Comparison of ENCODE assay signal across 17 cellular contexts in the genomic region with DNA sequence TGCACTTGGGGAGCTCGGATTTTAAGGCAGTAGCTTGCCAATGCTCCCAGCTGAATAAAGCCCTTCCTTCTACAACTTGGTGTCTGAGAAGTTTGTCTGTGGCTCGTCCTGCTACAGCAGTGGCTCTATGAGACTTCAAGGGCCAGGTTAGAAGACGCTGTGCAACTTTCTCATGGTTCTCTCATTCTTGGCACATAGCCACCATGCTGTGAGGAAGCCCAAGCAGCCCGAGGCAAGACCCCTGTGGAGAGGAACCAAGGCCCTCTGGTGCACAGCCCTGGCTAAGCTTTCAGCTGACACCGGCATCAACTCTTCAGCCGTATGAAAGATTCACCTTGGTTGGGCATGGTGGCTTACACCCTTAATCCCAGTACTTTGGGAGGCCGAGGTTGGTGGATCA.
DNase-seq lines count a peak whose midpoint lies in the region; ATAC-seq, FAIRE-seq and TF ChIP-seq lines count a peak whose summit lies in the region.
"Had no signal": no experiment of that assay in that cellular context is flagged by ENCODE, and none has a peak within 500 bp of the region (broad histone marks: within the 10 kb centered on the region; RNA-seq: fewer than 3 reads in every experiment).

No MANE protein-coding gene starts in this region.

- H3K27ac Mint-ChIP-seq in WTC11 (no peak overlapping the region), Calu3 (ENCODE audit: unreplicated experiment) (no peak overlapping the region)
- H3K27ac Mint-ChIP-seq: B cell; CD8-positive, alpha-beta T cell; HFFc6 had no signal

- no peak for TF ChIP-seq RAD21 in HepG2 (CRISPR knock-in tag; IDR thresholded peaks at IDR 0.05)

- no peak for TF ChIP-seq EP300 in HepG2 (IDR thresholded peaks at IDR 0.05; ENCODE audit: low read depth in 2 of 2, low read length in 2 of 2)
- TF ChIP-seq EP300 in HepG2 (CRISPR knock-in tag; IDR thresholded peaks at IDR 0.05; ENCODE audit: borderline replicate concordance), result no peak

- no peak overlapping the region for H3K4me3 ChIP-seq in HepG2 (replicated peaks in 1 of 3; ENCODE audit: insufficient read depth in 1 of 3, low read depth in 2 of 3, low read length in 3 of 3)
- H3K4me3 ChIP-seq in right lobe of liver, result no peak overlapping the region
- H3K4me3 ChIP-seq in mesendoderm (ENCODE audit: low read length), result no peak overlapping the region
- H3K4me3 ChIP-seq: BLaER1 treated with 17β-estradiol and CSF1 and Interleukin-3, amounts not matched to agents 10 nM and 100 nM had no signal

- BruUV-seq in HepG2 (replicated peaks; lab: Mats Ljungman, UMichigan), result no TSS peak
- no TSS peak for BruUV-seq in Calu3 (replicated peaks; lab: Mats Ljungman, UMichigan)

- 43% methylated on average over 7 of the region's 7 CpGs for WGBS in HepG2 (ENCODE audit: low lambda C conversion rate)
- 27% methylated on average over 2 of the region's 7 CpGs for WGBS in right lobe of liver (ENCODE audit: insufficient coverage, low coverage, low lambda C conversion rate, missing lambda C conversion rate)
- WGBS in mesendoderm (ENCODE audit: extremely low coverage, insufficient coverage, low lambda C conversion rate), result no CpG with 5 or more reads among the region's 7 CpGs

- intact Hi-C loops in HepG2 (cut with micrococcal nuclease; ENCODE audit: unreplicated experiment) (no loop called here), right lobe of liver (cut with DNase I) (no loop called here), Calu3 (cut with micrococcal nuclease; ENCODE audit: unreplicated experiment) (no loop called here)

- H3K27me3 Mint-ChIP-seq in WTC11 (ENCODE audit: low read depth), result peaks cover 96% of the 10 kb centered on the region
- H3K27me3 Mint-ChIP-seq in Calu3 (ENCODE audit: unreplicated experiment), result peaks cover 65% of the 10 kb centered on the region

- no peak for FAIRE-seq in HepG2 (lab: Jason Lieb, UNC)
- FAIRE-seq: D721Med had no signal

- H3K4ac ChIP-seq in mesendoderm (ENCODE audit: low read depth, low read length), result no peak overlapping the region

- H3K4me1 ChIP-seq in HepG2 (ENCODE audit: insufficient read depth, low read length), result no peaks in the 10 kb centered on the region
- no peaks in the 10 kb centered on the region for H3K4me1 ChIP-seq in right lobe of liver
- peaks cover 4% of the 10 kb centered on the region for H3K4me1 ChIP-seq in mesendoderm (ENCODE audit: control insufficient read depth, low read depth, low read length)
- H3K4me1 ChIP-seq: BLaER1 treated with 17β-estradiol and CSF1 and Interleukin-3, amounts not matched to agents 10 nM and 100 nM had no signal

- in situ Hi-C loops in HepG2 (cut with HindIII; ENCODE audit: extremely low pct_ligation_motif_present, low pct_unique_long_range_greater_than_20kb), result no loop called here

- H2AK5ac ChIP-seq in mesendoderm (ENCODE audit: low read length), result no peak overlapping the region

- no peak for ATAC-seq in HepG2
- ATAC-seq in right lobe of liver, result no peak
- no peak for ATAC-seq in WTC11
- ATAC-seq: CD8-positive, alpha-beta T cell had no signal

- no peak overlapping the region for H4K8ac ChIP-seq in mesendoderm (ENCODE audit: low read depth, low read length)

- H3K4me2 ChIP-seq in HepG2 (ENCODE audit: low read depth, low read length) (no peak overlapping the region), mesendoderm (ENCODE audit: low read length) (no peak overlapping the region)
- H3K4me2 ChIP-seq: BLaER1 treated with 17β-estradiol and CSF1 and Interleukin-3, amounts not matched to agents 10 nM and 100 nM had no signal

- H3K18ac ChIP-seq in mesendoderm (ENCODE audit: low read length), result no peak overlapping the region

- H4K20me1 ChIP-seq in HepG2 (ENCODE audit: insufficient read depth, low read length), result no peaks in the 10 kb centered on the region
- H4K20me1 ChIP-seq: BLaER1 treated with 17β-estradiol and CSF1 and Interleukin-3, amounts not matched to agents 10 nM and 100 nM had no signal

- CTCF ChIA-PET in HepG2 (lab: Yijun Ruan, JAX; ENCODE audit: low intra/inter-chr PET ratio, low total read pairs) (no interaction called here), WTC11 (lab: Charles Lee) (no interaction called here), Calu3 (lab: Charles Lee) (interaction anchor here (1.0 kb wide), 1 partner anchor 195 kb away, joined by 3 read pairs; no protein-coding TSS in a partner anchor)

- H2AFZ ChIP-seq in HepG2 (ENCODE audit: low read length), result no peak overlapping the region

- POLR2A ChIA-PET in HepG2 (lab: Yijun Ruan, JAX) (no interaction called here), WTC11 (lab: Charles Lee) (no interaction called here)

- H3K4me3 Mint-ChIP-seq in WTC11 (0 out of 2 replicates have a peak overlapping the region, but pooled peaks have one; percentile 50), Calu3 (ENCODE audit: low read depth, unreplicated experiment) (no peak overlapping the region)
- H3K4me3 Mint-ChIP-seq: B cell; CD8-positive, alpha-beta T cell; HFFc6 had no signal

- H2BK5ac ChIP-seq in mesendoderm (ENCODE audit: low read length), result no peak overlapping the region

- DNase-seq in HepG2 (ENCODE audit: low spot score), result no peak
- DNase-seq in right lobe of liver, result no peak
- DNase-seq in WTC11 (ENCODE audit: low spot score), result no peak
- DNase-seq in mesendoderm, result no peak
- DNase-seq in RPMI8226, result no peak
- DNase-seq in NCI-H2196 treated with DMSO at 0.1 percent for 48 hours (lab: John Stamatoyannopoulos, UW; ENCODE audit: unreplicated experiment), result no peak
- no peak for DNase-seq in Calu3
- DNase-seq: CD8-positive, alpha-beta T cell; DMS153; DMS79; GF-D8; HCEC 1CT; HFFc6; KG1 had no signal

- H3K36me3 Mint-ChIP-seq in WTC11, result no peaks in the 10 kb centered on the region
- H3K36me3 Mint-ChIP-seq in Calu3 (ENCODE audit: insufficient read depth, unreplicated experiment), result no peaks in the 10 kb centered on the region
- H3K36me3 Mint-ChIP-seq: CD8-positive, alpha-beta T cell had no signal

- no peaks in the 10 kb centered on the region for H3K79me1 ChIP-seq in mesendoderm (ENCODE audit: low read length)

- H3K56ac ChIP-seq in mesendoderm (ENCODE audit: low read length), result peak overlapping the region; percentile 25

- no peak overlapping the region for H2BK15ac ChIP-seq in mesendoderm (replicated peaks; ENCODE audit: low read depth)

- H3K9me3 ChIP-seq in HepG2 (ENCODE audit: low read length), result no peaks in the 10 kb centered on the region
- H3K9me3 ChIP-seq in right lobe of liver, result no peaks in the 10 kb centered on the region
- H3K9me3 ChIP-seq: BLaER1 treated with 17β-estradiol and CSF1 and Interleukin-3, amounts not matched to agents 10 nM and 100 nM had no signal

- H3K36me3 ChIP-seq in HepG2 (replicated peaks in 1 of 2; ENCODE audit: control insufficient read depth in 1 of 2, insufficient read depth in 2 of 2, low read length in 2 of 2), result no peaks in the 10 kb centered on the region
- H3K36me3 ChIP-seq in right lobe of liver, result no peaks in the 10 kb centered on the region
- no peaks in the 10 kb centered on the region for H3K36me3 ChIP-seq in mesendoderm (ENCODE audit: control insufficient read depth, insufficient read depth, low read length)
- H3K36me3 ChIP-seq: BLaER1 treated with 17β-estradiol and CSF1 and Interleukin-3, amounts not matched to agents 10 nM and 100 nM had no signal

- peaks cover 42% of the 10 kb centered on the region for H3K4me1 Mint-ChIP-seq in WTC11
- no peaks in the 10 kb centered on the region for H3K4me1 Mint-ChIP-seq in Calu3 (ENCODE audit: low read depth, unreplicated experiment)
- H3K4me1 Mint-ChIP-seq: B cell had no signal

- TF ChIP-seq POLR2A in HepG2 (IDR thresholded peaks at IDR 0.05; ENCODE audit: insufficient read depth in 1 of 2, low read depth in 2 of 2, low read length in 2 of 2) (no peak), right lobe of liver (IDR thresholded peaks at IDR 0.05) (no peak)

- no peak for TF ChIP-seq CTCF in HepG2 (CRISPR knock-in tag; IDR thresholded peaks at IDR 0.05)
- TF ChIP-seq CTCF in right lobe of liver (IDR thresholded peaks at IDR 0.05), result no peak
- TF ChIP-seq CTCF in WTC11 (IDR thresholded peaks at IDR 0.05), result no peak
- TF ChIP-seq CTCF in Calu3 (IDR thresholded peaks at IDR 0.05; ENCODE audit: unreplicated experiment), result no peak

- no peak overlapping the region for H3K27ac ChIP-seq in HepG2 (ENCODE audit: extremely low read length, insufficient read depth, low read length)
- no peak overlapping the region for H3K27ac ChIP-seq in right lobe of liver
- H3K27ac ChIP-seq in mesendoderm (ENCODE audit: low read depth, low read length), result no peak overlapping the region
- H3K27ac ChIP-seq: BLaER1 treated with 17β-estradiol and CSF1 and Interleukin-3, amounts not matched to agents 10 nM and 100 nM had no signal

- H4K5ac ChIP-seq in mesendoderm (ENCODE audit: low read length), result no peak overlapping the region

- no peaks in the 10 kb centered on the region for H3K79me2 ChIP-seq in HepG2 (ENCODE audit: insufficient read depth, low read length)
- no peaks in the 10 kb centered on the region for H3K79me2 ChIP-seq in mesendoderm (ENCODE audit: control insufficient read depth, insufficient read depth, low read length)

- H3K9ac ChIP-seq in HepG2 (ENCODE audit: insufficient read depth, low read depth, low read length) (no peak overlapping the region), mesendoderm (ENCODE audit: low read length) (no peak overlapping the region)
- H3K9ac ChIP-seq: BLaER1 treated with 17β-estradiol and CSF1 and Interleukin-3, amounts not matched to agents 10 nM and 100 nM had no signal

- H3K27me3 ChIP-seq in HepG2 (ENCODE audit: control insufficient read depth in 1 of 2, insufficient read depth in 2 of 2, low read length in 2 of 2), result no peaks in the 10 kb centered on the region
- no peaks in the 10 kb centered on the region for H3K27me3 ChIP-seq in right lobe of liver
- H3K27me3 ChIP-seq in mesendoderm (ENCODE audit: insufficient read depth, low read length, poor library complexity), result peaks cover 17% of the 10 kb centered on the region
- H3K27me3 ChIP-seq: BLaER1 treated with 17β-estradiol and CSF1 and Interleukin-3, amounts not matched to agents 10 nM and 100 nM had no signal

- H2BK120ac ChIP-seq in mesendoderm (ENCODE audit: low read depth, low read length), result no peak overlapping the region

- H3K9me3 Mint-ChIP-seq in WTC11, result peaks cover 12% of the 10 kb centered on the region; the same call in 1 of the 2 replicates
- H3K9me3 Mint-ChIP-seq in Calu3 (ENCODE audit: low read depth, unreplicated experiment), result no peaks in the 10 kb centered on the region
- H3K9me3 Mint-ChIP-seq: CD8-positive, alpha-beta T cell had no signal

- H3K23ac ChIP-seq in mesendoderm (ENCODE audit: low read length), result no peak overlapping the region

TF ChIP-seq in HepG2, 621 proteins besides CTCF, POLR2A, EP300 and RAD21 (continues in another document):
- 0 out of 2 replicates have a peak, but pooled peaks have one; percentile 53 for TF ChIP-seq ZNF737 (CRISPR knock-in tag; IDR thresholded peaks at IDR 0.05; ENCODE audit: borderline replicate concordance)

TF ChIP-seq in WTC11, 78 proteins besides CTCF, POLR2A, EP300 and RAD21 (continues in another document):
- TF ChIP-seq ESRRA (CRISPR knock-in tag; IDR thresholded peaks at IDR 0.05; ENCODE audit: borderline replicate concordance) (no peak), ZNF317 (CRISPR knock-in tag; IDR thresholded peaks at IDR 0.05; ENCODE audit: borderline replicate concordance, low read depth) (no peak), ZNF121 (CRISPR knock-in tag; IDR thresholded peaks at IDR 0.05) (no peak)
